ENCODE assay signal across 1 cellular context in genomic region chr17:76367647-76368046, GRCh38.
TF ChIP-seq lines count a peak whose summit lies in the region.

No MANE protein-coding gene starts in this region.

TF ChIP-seq in HepG2, 621 proteins besides CTCF, POLR2A, EP300 and RAD21 (continued from another document):
- TF ChIP-seq ZNF768 (CRISPR knock-in tag; IDR thresholded peaks at IDR 0.05) (no peak), NFIC (IDR thresholded peaks at IDR 0.05; ENCODE audit: low read length) (no peak), SKI (IDR thresholded peaks at IDR 0.05; ENCODE audit: partially characterized antibody) (peak; percentile 35), TAF15 (IDR thresholded peaks at IDR 0.05; ENCODE audit: low read depth, low read length, poor library complexity, severe bottlenecking) (no peak), CHD2 (IDR thresholded peaks at IDR 0.05; ENCODE audit: low read depth, low read length) (no peak), MNT (IDR thresholded peaks at IDR 0.05) (peak; percentile 60; the same call in 1 of the 2 replicates), HHEX (CRISPR knock-in tag; IDR thresholded peaks at IDR 0.05) (no peak), DMAP1 (CRISPR knock-in tag; IDR thresholded peaks at IDR 0.05) (no peak), NFE2 (CRISPR knock-in tag; IDR thresholded peaks at IDR 0.05) (no peak), IKZF5 (CRISPR knock-in tag; IDR thresholded peaks at IDR 0.05) (no peak), KMT2A (CRISPR knock-in tag; IDR thresholded peaks at IDR 0.05) (no peak), FOXP4 (CRISPR knock-in tag; IDR thresholded peaks at IDR 0.05) (peak; percentile 75), MAZ (IDR thresholded peaks at IDR 0.05; ENCODE audit: borderline replicate concordance, low read depth, low read length) (no peak), MAZ (CRISPR knock-in tag; IDR thresholded peaks at IDR 0.05; ENCODE audit: low read depth) (0 out of 2 replicates have a peak, but pooled peaks have one; percentile 33), HOMEZ (CRISPR knock-in tag; IDR thresholded peaks at IDR 0.05; ENCODE audit: low read depth) (no peak), RAD51 (IDR thresholded peaks at IDR 0.05; ENCODE audit: borderline replicate concordance) (no peak), NFE2L2 (IDR thresholded peaks at IDR 0.05; ENCODE audit: low read length) (no peak), ZNF879 (CRISPR knock-in tag; IDR thresholded peaks at IDR 0.05) (no peak), RARG (CRISPR knock-in tag; IDR thresholded peaks at IDR 0.05; ENCODE audit: low read depth) (no peak), FOXP1 (IDR thresholded peaks at IDR 0.05) (no peak), FOXP1 (CRISPR knock-in tag; IDR thresholded peaks at IDR 0.05) (peak; percentile 81), ZNF562 (CRISPR knock-in tag; IDR thresholded peaks at IDR 0.05; ENCODE audit: borderline replicate concordance) (no peak), ATF1 (CRISPR knock-in tag; IDR thresholded peaks at IDR 0.05) (no peak), THRA (CRISPR knock-in tag; IDR thresholded peaks at IDR 0.05; ENCODE audit: borderline replicate concordance) (no peak), KDM5B (CRISPR knock-in tag; IDR thresholded peaks at IDR 0.05; ENCODE audit: borderline replicate concordance) (0 out of 2 replicates have a peak, but pooled peaks have one; percentile 1), MAX (IDR thresholded peaks at IDR 0.05) (0 out of 2 replicates have a peak, but pooled peaks have one; percentile 29), ZNF446 (CRISPR knock-in tag; IDR thresholded peaks at IDR 0.05) (0 out of 2 replicates have a peak, but pooled peaks have one; percentile 29), FOXC1 (CRISPR knock-in tag; IDR thresholded peaks at IDR 0.05; ENCODE audit: borderline replicate concordance) (no peak), ZNF652 (CRISPR knock-in tag; IDR thresholded peaks at IDR 0.05; ENCODE audit: borderline replicate concordance, low read depth) (no peak), ZNF234 (CRISPR knock-in tag; conservative IDR thresholded peaks at IDR 0.05) (no peak), MTF1 (CRISPR knock-in tag; IDR thresholded peaks at IDR 0.05) (no peak), POGK (CRISPR knock-in tag; conservative IDR thresholded peaks at IDR 0.05) (peak; percentile 47; the same call in 1 of the 2 replicates), ZNF709 (CRISPR knock-in tag; IDR thresholded peaks at IDR 0.05) (0 out of 2 replicates have a peak, but pooled peaks have one; percentile 31), ETV6 (CRISPR knock-in tag; conservative IDR thresholded peaks at IDR 0.05) (no peak), IKZF1 (IDR thresholded peaks at IDR 0.05) (no peak), ZNF772 (CRISPR knock-in tag; IDR thresholded peaks at IDR 0.05) (peak; percentile 37; the same call in 1 of the 2 replicates), HOXA7 (CRISPR knock-in tag; IDR thresholded peaks at IDR 0.05) (no peak), ZBTB46 (CRISPR knock-in tag; IDR thresholded peaks at IDR 0.05; ENCODE audit: borderline replicate concordance) (no peak), ZNF614 (CRISPR knock-in tag; IDR thresholded peaks at IDR 0.05; ENCODE audit: borderline replicate concordance) (no peak), SMAD3 (CRISPR knock-in tag; IDR thresholded peaks at IDR 0.05) (no peak), ZNF101 (CRISPR knock-in tag; IDR thresholded peaks at IDR 0.05; ENCODE audit: borderline replicate concordance, low read depth) (no peak)
TF ChIP-seq in HepG2: peak in this region for 44.
